In genomic region chr5:1523480-1523792, GRCh38 we compare ENCODE assay signal across 8 cellular contexts. TPM values are rescaled to one million over a fixed set of nuclear protein-coding genes. Genes with fewer than 3 reads are reported as not detected.
DNase-seq lines count a peak whose midpoint lies in the region; ATAC-seq and TF ChIP-seq lines count a peak whose summit lies in the region.

No MANE protein-coding gene starts in this region.

- POLR2A ChIA-PET in Panc1 (lab: Charles Lee), result no interaction called here

- H3K36me3 Mint-ChIP-seq in activated CD8-positive, alpha-beta memory T cell treated with anti-CD3 and anti-CD28 coated beads, Interleukin-2, amount 10 ng/mL, durations not matched to agents 7 days and 5 days, result peaks cover 20% of the 10 kb centered on the region

- no peak for DNase-seq in activated CD8-positive, alpha-beta memory T cell treated with anti-CD3 and anti-CD28 coated beads, Interleukin-2, amount 10 ng/mL, durations not matched to agents 7 days and 5 days
- DNase-seq in activated CD8-positive, alpha-beta memory T cell treated with anti-CD3 and anti-CD28 coated beads for 24 hours, result no peak
- DNase-seq in Panc1 (ENCODE audit: low read depth, low spot score) (no peak), fibroblast of mammary gland (ENCODE audit: low read depth) (no peak), sigmoid colon (no peak), dermis blood vessel endothelial cell (no peak), HT-29 (ENCODE audit: low spot score) (no peak)

- no TSS peak for BruUV-seq in Panc1 (replicated peaks; lab: Mats Ljungman, UMichigan)

- intact Hi-C loops in Panc1 (cut with micrococcal nuclease; ENCODE audit: unreplicated experiment) (no loop called here), sigmoid colon (cut with DNase I) (loop anchor here (2.0 to 10.0 kb wide), 4 partner anchors 45 to 179 kb away; partner anchors contain the start of gene CLPTM1L)

- H3K27ac ChIP-seq in Panc1 (ENCODE audit: low read length) (no peak overlapping the region), sigmoid colon (peak overlapping the region; percentile 86 to 93 (median 92))

- 1% methylated on average over 48 of the region's 48 CpGs for WGBS in sigmoid colon, 2 donors

- H3K36me3 ChIP-seq in Panc1 (ENCODE audit: control insufficient read depth, insufficient read depth, low read length), result peaks cover 5% of the 10 kb centered on the region
- H3K36me3 ChIP-seq in sigmoid colon, result peaks cover 0 to 15% (median 4%) of the 10 kb centered on the region in 4 donors

- H3K27me3 ChIP-seq in Panc1 (ENCODE audit: control insufficient read depth, insufficient read depth, low read length) (no peaks in the 10 kb centered on the region), sigmoid colon (no peaks in the 10 kb centered on the region)

- in situ Hi-C loops in Panc1 (cut with HindIII; ENCODE audit: low pct_unique_long_range_greater_than_20kb, low sequenced_read_pairs), result no loop called here

- H3K4me1 Mint-ChIP-seq in activated CD8-positive, alpha-beta memory T cell treated with anti-CD3 and anti-CD28 coated beads, Interleukin-2, amount 10 ng/mL, durations not matched to agents 7 days and 5 days, result peaks cover 37% of the 10 kb centered on the region

- H3K4me3 Mint-ChIP-seq in activated CD8-positive, alpha-beta memory T cell treated with anti-CD3 and anti-CD28 coated beads, Interleukin-2, amount 10 ng/mL, durations not matched to agents 7 days and 5 days, result peak overlapping the region; percentile 79

- peak; percentile 48 for ATAC-seq in activated CD8-positive, alpha-beta memory T cell treated with anti-CD3 and anti-CD28 coated beads, Interleukin-2, amount 10 ng/mL, durations not matched to agents 7 days and 5 days
- ATAC-seq in HG02763 (IDR thresholded peaks at IDR 0.05; ENCODE audit: unreplicated experiment) (peak; percentile 31), Panc1 (peak; percentile 67)

- H3K4me3 ChIP-seq in Panc1 (ENCODE audit: low read depth in 2 of 2, low read length in 2 of 2) (peak overlapping the region; percentile 59 to 72), fibroblast of mammary gland (ENCODE audit: control insufficient read depth, low read depth, low read length) (peak overlapping the region; percentile 74), sigmoid colon (peak overlapping the region; percentile 82 to 87 (median 84))

- CTCF ChIA-PET in activated CD8-positive, alpha-beta memory T cell treated with anti-CD3 and anti-CD28 coated beads, Interleukin-2, amount 10 ng/mL, durations not matched to agents 7 days and 5 days (lab: Charles Lee), result interaction anchor here (1.1 to 2.3 kb wide), 3 partner anchors 15 to 34 kb away, joined by 3 to 6 read pairs (median 3); no protein-coding TSS in a partner anchor
- CTCF ChIA-PET in Panc1 (lab: Charles Lee), result no interaction called here

- no peak overlapping the region for H3K27ac Mint-ChIP-seq in activated CD8-positive, alpha-beta memory T cell treated with anti-CD3 and anti-CD28 coated beads, Interleukin-2, amount 10 ng/mL, durations not matched to agents 7 days and 5 days

- H3K4me1 ChIP-seq in Panc1 (ENCODE audit: control insufficient read depth, insufficient read depth, low read length) (peaks cover 12% of the 10 kb centered on the region), sigmoid colon (peaks cover 0 to 25% (median 21%) of the 10 kb centered on the region in 4 donors)

- TF ChIP-seq POLR2A in sigmoid colon (IDR thresholded peaks at IDR 0.05), result no peak

- no peaks in the 10 kb centered on the region for H3K9me3 ChIP-seq in Panc1 (ENCODE audit: control insufficient read depth, insufficient read depth, low read depth, low read length)
- H3K9me3 ChIP-seq in sigmoid colon, result no peaks in the 10 kb centered on the region

- H3K27me3 Mint-ChIP-seq in activated CD8-positive, alpha-beta memory T cell treated with anti-CD3 and anti-CD28 coated beads, Interleukin-2, amount 10 ng/mL, durations not matched to agents 7 days and 5 days, result no peaks in the 10 kb centered on the region

- no peaks in the 10 kb centered on the region for H3K9me3 Mint-ChIP-seq in activated CD8-positive, alpha-beta memory T cell treated with anti-CD3 and anti-CD28 coated beads, Interleukin-2, amount 10 ng/mL, durations not matched to agents 7 days and 5 days (ENCODE audit: low read depth)

- TF ChIP-seq EP300 in sigmoid colon (IDR thresholded peaks at IDR 0.05), result no peak

- TF ChIP-seq CTCF in Panc1 (IDR thresholded peaks at IDR 0.05), result no peak
- no peak for TF ChIP-seq CTCF in fibroblast of mammary gland (conservative IDR thresholded peaks at IDR 0.05; ENCODE audit: control insufficient read depth, insufficient read depth, low read depth, low read length)
- no peak for TF ChIP-seq CTCF in sigmoid colon (IDR thresholded peaks at IDR 0.05)

RNA-seq across cellular contexts. Expression of gene LPCAT1, which starts 0.3 kb away (rescaled TPM):
- total RNA-seq in activated CD8-positive, alpha-beta memory T cell treated with anti-CD3 and anti-CD28 coated beads, Interleukin-2, amount 10 ng/mL, durations not matched to agents 7 days and 5 days, result 10 to 100 TPM; 83.8 to 85.3 TPM
- total RNA-seq in Panc1 (2021; ENCODE audit: unreplicated experiment) (59.8 TPM), sigmoid colon (10 to 100 TPM; 20.6 to 24.3 (median 22.3) TPM), dermis blood vessel endothelial cell (33.8 and 41.9 TPM in 2 replicates)
- 64.2 TPM for polyA plus RNA-seq in Panc1 (2012; ENCODE audit: insufficient read length)
- polyA plus RNA-seq in sigmoid colon, result 10 to 100 TPM in 1 of 3 donors, 1 to 10 TPM in 2; 4.2 to 35.1 (median 7.8) TPM
- total RNA-seq in HT-29 (2014; rRNA removed; shearing (Covaris generic)), result 48.9 and 49.1 TPM in 2 replicates
